Comparison of ENCODE assay signal across 8 cellular contexts in genomic region chr17:76251478-76252039, GRCh38. TPM values are rescaled to one million over a fixed set of nuclear protein-coding genes. Genes with fewer than 3 reads are reported as not detected.
DNase-seq lines count a peak whose midpoint lies in the region; ATAC-seq and TF ChIP-seq lines count a peak whose summit lies in the region.
"Had no signal": no experiment of that assay in that cellular context is flagged by ENCODE, and none has a peak within 500 bp of the region (broad histone marks: within the 10 kb centered on the region; RNA-seq: fewer than 3 reads in every experiment).

No MANE protein-coding gene starts in this region.

- no peaks in the 10 kb centered on the region for H3K27me3 Mint-ChIP-seq in activated T-helper 17 cell treated with anti-CD3 and anti-CD28 coated beads, Interleukin-2, amount 50 U/mL, for 72 hours
- H3K27me3 Mint-ChIP-seq in stimulated activated naive B cell treated with anti-CD40 and anti-IgM and Interleukin-4, amounts not matched to agents 10 μg/mL and 1 μg/mL and 100 μg/mL, for 72 hours, result peaks cover 0 to under 1% of the 10 kb centered on the region in 2 donors

- H3K4me1 Mint-ChIP-seq in activated T-helper 17 cell treated with anti-CD3 and anti-CD28 coated beads, Interleukin-2, amount 50 U/mL, for 72 hours, result peaks cover 29% of the 10 kb centered on the region
- H3K4me1 Mint-ChIP-seq in stimulated activated naive B cell treated with anti-CD40 and anti-IgM and Interleukin-4, amounts not matched to agents 10 μg/mL and 1 μg/mL and 100 μg/mL, for 72 hours, result peaks cover 27 to 43% of the 10 kb centered on the region in 2 donors

- H3K27me3 ChIP-seq in HL-60 (ENCODE audit: insufficient read depth, poor library complexity, severe bottlenecking) (no peaks in the 10 kb centered on the region), layer of hippocampus (ENCODE audit: control insufficient read depth, insufficient read depth, low read length) (no peaks in the 10 kb centered on the region)

- H3K4me3 ChIP-seq in HL-60 (replicated peaks; ENCODE audit: insufficient read depth, low read length), result no peak overlapping the region

- H3K9me3 Mint-ChIP-seq in activated T-helper 17 cell treated with anti-CD3 and anti-CD28 coated beads, Interleukin-2, amount 50 U/mL, for 72 hours, result no peaks in the 10 kb centered on the region
- H3K9me3 Mint-ChIP-seq in stimulated activated naive B cell treated with anti-CD40 and anti-IgM and Interleukin-4, amounts not matched to agents 10 μg/mL and 1 μg/mL and 100 μg/mL, for 72 hours, result peaks cover 0 to 1% of the 10 kb centered on the region in 2 donors

- H3K27ac ChIP-seq in HL-60 (replicated peaks) (peak overlapping the region; percentile 76), layer of hippocampus (ENCODE audit: low read depth, low read length) (peak overlapping the region; percentile 35)
- H3K27ac ChIP-seq: KMS-11 had no signal

- TF ChIP-seq CTCF in HL-60 (IDR thresholded peaks at IDR 0.05; ENCODE audit: insufficient read depth, low read length), result no peak

- DNase-seq in HL-60 (ENCODE audit: low read depth in 1 of 2, low spot score in 1 of 2), result no peak
- DNase-seq in stimulated activated naive B cell treated with anti-CD40 and anti-IgM and Interleukin-4, amounts not matched to agents 10 μg/mL and 1 μg/mL and 100 μg/mL, for 72 hours, result no peak
- no peak for DNase-seq in GDM1 (lab: John Stamatoyannopoulos, UW)
- no peak for DNase-seq in NCI-H524 (lab: John Stamatoyannopoulos, UW)

- no peaks in the 10 kb centered on the region for H3K36me3 Mint-ChIP-seq in activated T-helper 17 cell treated with anti-CD3 and anti-CD28 coated beads, Interleukin-2, amount 50 U/mL, for 72 hours (ENCODE audit: low read depth)
- H3K36me3 Mint-ChIP-seq in stimulated activated naive B cell treated with anti-CD40 and anti-IgM and Interleukin-4, amounts not matched to agents 10 μg/mL and 1 μg/mL and 100 μg/mL, for 72 hours, result no peaks in the 10 kb centered on the region

- peak; percentile 3 for ATAC-seq in activated T-helper 17 cell treated with anti-CD3 and anti-CD28 coated beads, Interleukin-2, amount 50 U/mL, for 72 hours (replicated peaks)
- ATAC-seq in stimulated activated naive B cell treated with anti-CD40 and anti-IgM and Interleukin-4, amounts not matched to agents 10 μg/mL and 1 μg/mL and 100 μg/mL, for 72 hours (replicated peaks), result peak; percentile 19 to 20
- ATAC-seq in HG02763 (IDR thresholded peaks at IDR 0.05; ENCODE audit: unreplicated experiment), result no peak

- peak overlapping the region; percentile 85 for H3K4me3 Mint-ChIP-seq in activated T-helper 17 cell treated with anti-CD3 and anti-CD28 coated beads, Interleukin-2, amount 50 U/mL, for 72 hours
- peak overlapping the region; percentile 64 to 70 for H3K4me3 Mint-ChIP-seq in stimulated activated naive B cell treated with anti-CD40 and anti-IgM and Interleukin-4, amounts not matched to agents 10 μg/mL and 1 μg/mL and 100 μg/mL, for 72 hours

- H3K27ac Mint-ChIP-seq in activated T-helper 17 cell treated with anti-CD3 and anti-CD28 coated beads, Interleukin-2, amount 50 U/mL, for 72 hours, result peak overlapping the region; percentile 91
- H3K27ac Mint-ChIP-seq in stimulated activated naive B cell treated with anti-CD40 and anti-IgM and Interleukin-4, amounts not matched to agents 10 μg/mL and 1 μg/mL and 100 μg/mL, for 72 hours, result peak overlapping the region; percentile 92

RNA-seq across cellular contexts. Expression of gene RNF157, which starts 11.3 kb away (rescaled TPM):
- 10 to 100 TPM; 15.5 to 17.4 TPM for total RNA-seq in activated T-helper 17 cell treated with anti-CD3 and anti-CD28 coated beads, Interleukin-2, amount 50 U/mL, for 72 hours

RNA-seq across cellular contexts. Expression of gene UBALD2, which starts 13.6 kb away (rescaled TPM):
- total RNA-seq in activated T-helper 17 cell treated with anti-CD3 and anti-CD28 coated beads, Interleukin-2, amount 50 U/mL, for 72 hours, result 100 to 1,000 TPM; 173 to 187 TPM

RNA-seq across cellular contexts. Expression of gene QRICH2, which starts 56.5 kb away (rescaled TPM):
- 1 to 10 TPM in 1 of 2 donors, under 1 TPM in 1; 0.85 to 2.1 TPM for total RNA-seq in activated T-helper 17 cell treated with anti-CD3 and anti-CD28 coated beads, Interleukin-2, amount 50 U/mL, for 72 hours
